15 cellular contexts compared by ENCODE assay signal in genomic region chr3:29538610-29538958, GRCh38.
A peak's percentile ranks its signal among the peaks of the same experiment; 100 is the strongest.
DNase-seq lines count a peak whose midpoint lies in the region; ATAC-seq and TF ChIP-seq lines count a peak whose summit lies in the region.
"Had no signal": no experiment of that assay in that cellular context is flagged by ENCODE, and none has a peak within 500 bp of the region (broad histone marks: within the 10 kb centered on the region; RNA-seq: fewer than 3 reads in every experiment).

No MANE protein-coding gene starts in this region.

- H3K9me3 Mint-ChIP-seq in activated CD8-positive, alpha-beta memory T cell treated with anti-CD3 and anti-CD28 coated beads, Interleukin-2, amount 10 ng/mL, durations not matched to agents 7 days and 5 days (ENCODE audit: low read depth): peaks cover 7% of the 10 kb centered on the region
- H3K9me3 Mint-ChIP-seq in activated naive CD4-positive, alpha-beta T cell treated with anti-CD3 and anti-CD28 coated beads for 36 hours: no peaks in the 10 kb centered on the region
- H3K9me3 Mint-ChIP-seq: CD4-positive, alpha-beta memory T cell; H9 had no signal

- intact Hi-C loops in left ventricle myocardium superior (cut with micrococcal nuclease) (no loop called here), Right ventricle myocardium inferior (cut with DNase I) (loop anchor here (5.0 kb wide), 1 partner anchor 224 kb away; no protein-coding TSS in a partner anchor)
- intact Hi-C loops in activated naive CD4-positive, alpha-beta T cell treated with anti-CD3 and anti-CD28 coated beads for 36 hours (cut with micrococcal nuclease): no loop called here

- no peak overlapping the region for H3K18ac ChIP-seq in mesenchymal stem cell (ENCODE audit: low read depth in 1 of 2, low read length in 2 of 2)

- no peak overlapping the region for H3K4ac ChIP-seq in mesenchymal stem cell (ENCODE audit: low read depth in 1 of 2, low read length in 2 of 2)

- no peak overlapping the region for H2AFZ ChIP-seq in mesenchymal stem cell (ENCODE audit: low read depth, low read length)

- H2AK5ac ChIP-seq in mesenchymal stem cell (ENCODE audit: low read length, severe bottlenecking): no peak overlapping the region

- no peak overlapping the region for H3K4me2 ChIP-seq in mesenchymal stem cell (ENCODE audit: low read length, poor library complexity, severe bottlenecking)

- H3K4me1 Mint-ChIP-seq in activated CD8-positive, alpha-beta memory T cell treated with anti-CD3 and anti-CD28 coated beads, Interleukin-2, amount 10 ng/mL, durations not matched to agents 7 days and 5 days: no peaks in the 10 kb centered on the region
- no peaks in the 10 kb centered on the region for H3K4me1 Mint-ChIP-seq in activated naive CD4-positive, alpha-beta T cell treated with anti-CD3 and anti-CD28 coated beads for 36 hours (ENCODE audit: low read depth)
- H3K4me1 Mint-ChIP-seq: CD4-positive, alpha-beta memory T cell had no signal

- no peak overlapping the region for H4K91ac ChIP-seq in mesenchymal stem cell (ENCODE audit: low read length)

- H3K23ac ChIP-seq in mesenchymal stem cell (ENCODE audit: low read length in 2 of 2): no peak overlapping the region

- H2BK120ac ChIP-seq in mesenchymal stem cell (ENCODE audit: low read depth, low read length): no peak overlapping the region

- H3K27ac Mint-ChIP-seq in activated CD8-positive, alpha-beta memory T cell treated with anti-CD3 and anti-CD28 coated beads, Interleukin-2, amount 10 ng/mL, durations not matched to agents 7 days and 5 days: no peak overlapping the region
- no peak overlapping the region for H3K27ac Mint-ChIP-seq in activated naive CD4-positive, alpha-beta T cell treated with anti-CD3 and anti-CD28 coated beads for 36 hours
- H3K27ac Mint-ChIP-seq: CD4-positive, alpha-beta memory T cell; H9 had no signal

- 100% methylated on average over 1 of the region's 2 CpGs for WGBS in mesenchymal stem cell

- no peak overlapping the region for H2BK12ac ChIP-seq in mesenchymal stem cell (ENCODE audit: low read length in 2 of 2)

- peaks cover 15% of the 10 kb centered on the region for H3K79me1 ChIP-seq in mesenchymal stem cell (replicated peaks; ENCODE audit: low read length, poor library complexity, severe bottlenecking)

- no peak overlapping the region for H3K27ac ChIP-seq in mesenchymal stem cell (ENCODE audit: low read length, poor library complexity, severe bottlenecking)
- peak overlapping the region; percentile 5 for H3K27ac ChIP-seq in subcutaneous abdominal adipose tissue (ENCODE audit: low read depth, low read length)
- H3K27ac ChIP-seq: C4-2B had no signal

- no peak overlapping the region for H4K8ac ChIP-seq in mesenchymal stem cell (ENCODE audit: low read length)

- H3K36me3 ChIP-seq in mesenchymal stem cell (ENCODE audit: control insufficient read depth in 1 of 2, insufficient read depth in 2 of 2, low read depth in 1 of 2, low read length in 2 of 2) (peaks cover 0 to 3% of the 10 kb centered on the region in 2 experiments), subcutaneous abdominal adipose tissue (ENCODE audit: control insufficient read depth in 5 of 5, insufficient read depth in 5 of 5, low read length in 5 of 5) (no peaks in the 10 kb centered on the region)
- H3K36me3 ChIP-seq: BE2C had no signal

- CTCF ChIA-PET in activated CD8-positive, alpha-beta memory T cell treated with anti-CD3 and anti-CD28 coated beads, Interleukin-2, amount 10 ng/mL, durations not matched to agents 7 days and 5 days (lab: Charles Lee): no interaction called here
- CTCF ChIA-PET in activated naive CD4-positive, alpha-beta T cell treated with anti-CD3 and anti-CD28 coated beads for 36 hours (lab: Charles Lee): interaction anchor here (0.6 kb wide), 1 partner anchor 14 kb away, joined by 3 read pairs; no protein-coding TSS in a partner anchor

- no peak overlapping the region for H2BK5ac ChIP-seq in mesenchymal stem cell (ENCODE audit: low read depth, low read length, poor library complexity, severe bottlenecking)

- H3K27me3 Mint-ChIP-seq in activated CD8-positive, alpha-beta memory T cell treated with anti-CD3 and anti-CD28 coated beads, Interleukin-2, amount 10 ng/mL, durations not matched to agents 7 days and 5 days: no peaks in the 10 kb centered on the region
- H3K27me3 Mint-ChIP-seq in activated naive CD4-positive, alpha-beta T cell treated with anti-CD3 and anti-CD28 coated beads for 36 hours (ENCODE audit: low read depth): no peaks in the 10 kb centered on the region
- H3K27me3 Mint-ChIP-seq: CD4-positive, alpha-beta memory T cell had no signal

- no peak overlapping the region for H2BK15ac ChIP-seq in mesenchymal stem cell (ENCODE audit: low read depth, poor library complexity, severe bottlenecking)

- H3K4me1 ChIP-seq in mesenchymal stem cell (ENCODE audit: control insufficient read depth, insufficient read depth, low read depth, low read length) (no peaks in the 10 kb centered on the region), subcutaneous abdominal adipose tissue (ENCODE audit: control insufficient read depth in 5 of 5, insufficient read depth in 5 of 5, low read length in 5 of 5) (peaks cover 0 to 17% (median 12%) of the 10 kb centered on the region in 5 donors)

- ATAC-seq in left ventricle myocardium superior: peak; percentile 43
- ATAC-seq in Right ventricle myocardium inferior: no peak
- ATAC-seq in SK-N-SH treated with all-trans-retinoic acid at 6 μM for 48 hours: peak; percentile 51; the same call in 2 of the 3 replicates
- no peak for ATAC-seq in activated CD8-positive, alpha-beta memory T cell treated with anti-CD3 and anti-CD28 coated beads, Interleukin-2, amount 10 ng/mL, durations not matched to agents 7 days and 5 days
- ATAC-seq in left lobe of liver: no peak

- DNase-seq in left ventricle myocardium superior: no peak
- no peak for DNase-seq in Right ventricle myocardium inferior (ENCODE audit: missing footprints)
- DNase-seq in mesenchymal stem cell: no peak
- DNase-seq in activated CD8-positive, alpha-beta memory T cell treated with anti-CD3 and anti-CD28 coated beads, Interleukin-2, amount 10 ng/mL, durations not matched to agents 7 days and 5 days: no peak
- DNase-seq in activated naive CD4-positive, alpha-beta T cell treated with anti-CD3 and anti-CD28 coated beads for 36 hours: no peak
- no peak for DNase-seq in left lobe of liver (ENCODE audit: low spot score)
- DNase-seq: BE2C; CD4-positive, alpha-beta memory T cell; DMS79; EL; GOT3; H9 had no signal

- no peaks in the 10 kb centered on the region for H3K9me3 ChIP-seq in mesenchymal stem cell (ENCODE audit: control insufficient read depth, low read length)
- no peaks in the 10 kb centered on the region for H3K9me3 ChIP-seq in subcutaneous abdominal adipose tissue (ENCODE audit: control insufficient read depth in 5 of 5, low read length in 5 of 5)
- H3K9me3 ChIP-seq: BE2C had no signal

- H3K36me3 Mint-ChIP-seq in activated CD8-positive, alpha-beta memory T cell treated with anti-CD3 and anti-CD28 coated beads, Interleukin-2, amount 10 ng/mL, durations not matched to agents 7 days and 5 days: no peaks in the 10 kb centered on the region
- no peaks in the 10 kb centered on the region for H3K36me3 Mint-ChIP-seq in activated naive CD4-positive, alpha-beta T cell treated with anti-CD3 and anti-CD28 coated beads for 36 hours (ENCODE audit: low read depth)
- H3K36me3 Mint-ChIP-seq: CD4-positive, alpha-beta memory T cell had no signal

- H3K27me3 ChIP-seq in mesenchymal stem cell (ENCODE audit: control insufficient read depth in 1 of 2, insufficient read depth in 1 of 2, low read length in 2 of 2): no peaks in the 10 kb centered on the region
- H3K27me3 ChIP-seq in subcutaneous abdominal adipose tissue (ENCODE audit: control insufficient read depth in 5 of 5, insufficient read depth in 4 of 5, low read length in 5 of 5): no peaks in the 10 kb centered on the region
- H3K27me3 ChIP-seq: BE2C had no signal

- H3K4me3 ChIP-seq in mesenchymal stem cell (ENCODE audit: insufficient read depth in 1 of 2, low read depth in 1 of 2, low read length in 2 of 2) (no peak overlapping the region), subcutaneous abdominal adipose tissue (ENCODE audit: low read depth in 1 of 5, low read length in 5 of 5) (no peak overlapping the region)

- peak overlapping the region; percentile 48 for H3K9ac ChIP-seq in mesenchymal stem cell (ENCODE audit: low read length)
- no peak overlapping the region for H3K9ac ChIP-seq in subcutaneous abdominal adipose tissue (ENCODE audit: low read length in 5 of 5)

- H3K14ac ChIP-seq in mesenchymal stem cell (ENCODE audit: low read length in 2 of 2): no peak overlapping the region

- no peak overlapping the region for H3K4me3 Mint-ChIP-seq in activated CD8-positive, alpha-beta memory T cell treated with anti-CD3 and anti-CD28 coated beads, Interleukin-2, amount 10 ng/mL, durations not matched to agents 7 days and 5 days
- no peak overlapping the region for H3K4me3 Mint-ChIP-seq in activated naive CD4-positive, alpha-beta T cell treated with anti-CD3 and anti-CD28 coated beads for 36 hours
- H3K4me3 Mint-ChIP-seq: CD4-positive, alpha-beta memory T cell; H9 had no signal

TF ChIP-seq in SK-N-SH treated with all-trans-retinoic acid at 6 μM for 48 hours, 23 proteins besides CTCF, POLR2A, EP300 and RAD21 (continues in another document):
- TF ChIP-seq TCF4 (CRISPR knock-in tag; IDR thresholded peaks at IDR 0.05; ENCODE audit: borderline replicate concordance): no peak
- no peak for TF ChIP-seq ARNTL (CRISPR knock-in tag; IDR thresholded peaks at IDR 0.05; ENCODE audit: borderline replicate concordance, low read depth)
- TF ChIP-seq CSDC2 (CRISPR knock-in tag; IDR thresholded peaks at IDR 0.05): no peak
- TF ChIP-seq ISL1 (CRISPR knock-in tag; IDR thresholded peaks at IDR 0.05): no peak
- no peak for TF ChIP-seq ESRRG (CRISPR knock-in tag; IDR thresholded peaks at IDR 0.05)
- TF ChIP-seq TOX (CRISPR knock-in tag; IDR thresholded peaks at IDR 0.05; ENCODE audit: borderline replicate concordance): no peak
- TF ChIP-seq OSR1 (CRISPR knock-in tag; IDR thresholded peaks at IDR 0.05): no peak
- TF ChIP-seq ZNF565 (CRISPR knock-in tag; conservative IDR thresholded peaks at IDR 0.05; ENCODE audit: low read depth): no peak
- TF ChIP-seq ZNF8 (CRISPR knock-in tag; IDR thresholded peaks at IDR 0.05): no peak
- TF ChIP-seq, protein P1, sequence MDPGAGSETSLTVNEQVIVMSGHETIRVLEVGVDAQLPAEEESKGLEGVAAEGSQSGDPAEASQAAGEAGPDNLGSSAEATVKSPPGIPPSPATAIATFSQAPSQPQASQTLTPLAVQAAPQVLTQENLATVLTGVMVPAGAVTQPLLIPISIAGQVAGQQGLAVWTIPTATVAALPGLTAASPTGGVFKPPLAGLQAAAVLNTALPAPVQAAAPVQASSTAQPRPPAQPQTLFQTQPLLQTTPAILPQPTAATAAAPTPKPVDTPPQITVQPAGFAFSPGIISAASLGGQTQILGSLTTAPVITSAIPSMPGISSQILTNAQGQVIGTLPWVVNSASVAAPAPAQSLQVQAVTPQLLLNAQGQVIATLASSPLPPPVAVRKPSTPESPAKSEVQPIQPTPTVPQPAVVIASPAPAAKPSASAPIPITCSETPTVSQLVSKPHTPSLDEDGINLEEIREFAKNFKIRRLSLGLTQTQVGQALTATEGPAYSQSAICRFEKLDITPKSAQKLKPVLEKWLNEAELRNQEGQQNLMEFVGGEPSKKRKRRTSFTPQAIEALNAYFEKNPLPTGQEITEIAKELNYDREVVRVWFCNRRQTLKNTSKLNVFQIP (CRISPR knock-in tag; IDR thresholded peaks at IDR 0.05; ENCODE audit: borderline replicate concordance, low read depth): no peak

Comparison
In these comparisons a context has a peak if more than half of its experiments do, and no peak if none do; other contexts are left out.
1. ATAC-seq: peak in left ventricle myocardium superior (single experiment) and SK-N-SH treated with all-trans-retinoic acid at 6 μM for 48 hours (single experiment); none in Right ventricle myocardium inferior (single experiment), activated CD8-positive, alpha-beta memory T cell treated with anti-CD3 and anti-CD28 coated beads, Interleukin-2, amount 10 ng/mL, durations not matched to agents 7 days and 5 days (single experiment) and left lobe of liver (single experiment).